Comparison of ENCODE assay signal across 35 cellular contexts in genomic region chr20:9557411-9557810, GRCh38. TPM values are rescaled to one million over a fixed set of nuclear protein-coding genes. Genes with fewer than 3 reads are reported as not detected.
"Had no signal": no experiment of that assay in that cellular context is flagged by ENCODE, and none has a peak within 500 bp of the region (broad histone marks: within the 10 kb centered on the region; RNA-seq: fewer than 3 reads in every experiment).

No MANE protein-coding gene starts in this region.

- H3K27me3 ChIP-seq: adrenal gland, ascending aorta, body of pancreas, brain microvascular endothelial cell, cardiac muscle cell had no signal

- H3K36me3 ChIP-seq: adrenal gland, ascending aorta, brain microvascular endothelial cell, breast epithelium, cardiac muscle cell had no signal

- DNase-seq: activated effector memory CD4-positive, alpha-beta T cell treated with anti-CD3 and anti-CD28 coated beads, Interleukin-2, amount 50 U/mL, for 16 hours; activated effector memory CD4-positive, alpha-beta T cell treated with Interleukin-2 at 50 U/mL for 16 hours; activated gamma-delta T cell; activated gamma-delta T cell treated with Interleukin-2 at 50 U/mL for 16 hours; activated naive CD4-positive, alpha-beta T cell; activated naive CD4-positive, alpha-beta T cell treated with anti-CD3 and anti-CD28 coated beads for 36 hours; activated naive CD4-positive, alpha-beta T cell treated with anti-CD3 and anti-CD28 coated beads, Interleukin-2, amount 10 ng/mL, durations not matched to agents 7 days and 5 days; activated naive CD4-positive, alpha-beta T cell treated with anti-CD3 and anti-CD28 coated beads, Interleukin-2, amount 50 U/mL, for 16 hours; activated naive CD4-positive, alpha-beta T cell treated with Interleukin-2 at 50 U/mL for 16 hours; activated naive CD8-positive, alpha-beta T cell treated with anti-CD3 and anti-CD28 coated beads for 36 hours; activated naive CD8-positive, alpha-beta T cell treated with anti-CD3 and anti-CD28 coated beads, Interleukin-2, amount 10 ng/mL, durations not matched to agents 7 days and 5 days; activated naive CD8-positive, alpha-beta T cell treated with anti-CD3 and anti-CD28 coated beads, Interleukin-2, amount 50 U/mL, for 24 hours; activated T-cell treated with anti-CD3 and anti-CD28 coated beads for 4 hours; activated T-cell treated with anti-CD3 and anti-CD28 coated beads, Interleukin-2, amount 50 U/mL, for 1 hour; activated T-cell treated with anti-CD3 and anti-CD28 coated beads, Interleukin-2, amount 50 U/mL, for 24 hours; activated T-cell treated with anti-CD3 and anti-CD28 coated beads, Interleukin-2, amount 50 U/mL, for 4 hours; activated T-cell treated with anti-CD3 and anti-CD28 coated beads, Interleukin-2, amount 50 U/mL, for 48 hours; activated T-cell treated with anti-CD3 and anti-CD28 coated beads, Interleukin-2, amount 50 U/mL, for 72 hours; adrenal gland; amniotic stem cell; amygdala; anterior cingulate cortex; aorta; body of pancreas; brain microvascular endothelial cell; central memory CD4-positive, alpha-beta T cell; cerebellar nuclear complex had no signal

- H3K4me3 ChIP-seq: adrenal gland, ascending aorta, body of pancreas, breast epithelium, cardiac muscle cell had no signal

- H3K27ac ChIP-seq: adrenal gland, ascending aorta, body of pancreas, brain microvascular endothelial cell, breast epithelium, cardiac muscle cell had no signal

- H3K9me3 ChIP-seq: adrenal gland, ascending aorta, body of pancreas, breast epithelium had no signal

- H3K4me1 ChIP-seq: adrenal gland, ascending aorta, body of pancreas, breast epithelium had no signal

RNA-seq across cellular contexts. Expression of gene LAMP5, which starts 43.0 kb away (rescaled TPM):
- total RNA-seq: activated naive CD4-positive, alpha-beta T cell treated with anti-CD3 and anti-CD28 coated beads for 36 hours; activated naive CD4-positive, alpha-beta T cell treated with anti-CD3 and anti-CD28 coated beads, Interleukin-2, amount 50 U/mL, for 72 hours; activated naive CD8-positive, alpha-beta T cell treated with anti-CD3 and anti-CD28 coated beads for 36 hours; activated naive CD8-positive, alpha-beta T cell treated with anti-CD3 and anti-CD28 coated beads, Interleukin-2, amount 10 ng/mL, durations not matched to agents 7 days and 5 days; activated T-cell treated with anti-CD3 and anti-CD28 coated beads, Interleukin-2, amount 50 U/mL, for 4 hours; activated T-cell treated with anti-CD3 and anti-CD28 coated beads, Interleukin-2, amount 50 U/mL, for 72 hours; activated T-helper 1 cell treated with anti-CD3 and anti-CD28 coated beads, Interleukin-12 subunit alpha, Interleukin-12 subunit beta, Interleukin-2, Interleukin-4 antibody, amounts not matched to agents 30 ng/mL and 10 ng/mL and 1 ng/mL, durations not matched to agents 14 hours and 24 hours and 36 hours; activated T-helper 17 cell treated with anti-CD3 and anti-CD28 coated beads, Interleukin-2, amount 50 U/mL, for 72 hours; activated T-helper 2 cell treated with anti-CD3 and anti-CD28 coated beads, Interferon-gamma antibody, Interleukin-2, Interleukin-4, amounts not matched to agents 10 μg/mL and 5 μg/mL and 100 μg/mL, durations not matched to agents 14 hours and 24 hours and 36 hours; ascending aorta; body of pancreas; bronchial epithelial cell had no signal
